In genomic region chr6:133973109-133973971, GRCh38 we compare ENCODE assay signal across 9 cellular contexts. TPM values are rescaled to one million over a fixed set of nuclear protein-coding genes. Genes with fewer than 3 reads are reported as not detected.
A peak's percentile ranks its signal among the peaks of the same experiment; 100 is the strongest.
DNase-seq lines count a peak whose midpoint lies in the region; ATAC-seq and TF ChIP-seq lines count a peak whose summit lies in the region.
"Had no signal": no experiment of that assay in that cellular context is flagged by ENCODE, and none has a peak within 500 bp of the region (broad histone marks: within the 10 kb centered on the region; RNA-seq: fewer than 3 reads in every experiment).

No MANE protein-coding gene starts in this region.

- peaks cover 34% of the 10 kb centered on the region for H3K4me1 Mint-ChIP-seq in chondrocyte (ENCODE audit: low read depth)
- H3K4me1 Mint-ChIP-seq in memory B cell = peaks cover 27% of the 10 kb centered on the region
- peaks cover 38% of the 10 kb centered on the region for H3K4me1 Mint-ChIP-seq in stimulated activated memory B cell treated with anti-CD40 and anti-IgM and Interleukin-4, amounts not matched to agents 10 μg/mL and 1 μg/mL and 100 μg/mL, for 72 hours

- no peak overlapping the region for H3K27ac Mint-ChIP-seq in chondrocyte (ENCODE audit: unreplicated experiment)
- H3K27ac Mint-ChIP-seq in memory B cell = no peak overlapping the region
- H3K27ac Mint-ChIP-seq in stimulated activated memory B cell treated with anti-CD40 and anti-IgM and Interleukin-4, amounts not matched to agents 10 μg/mL and 1 μg/mL and 100 μg/mL, for 72 hours = no peak overlapping the region

- H4K20me1 ChIP-seq in OCI-LY1 (ENCODE audit: insufficient read depth, low read length) = no peaks in the 10 kb centered on the region

- H3K9me2 ChIP-seq in OCI-LY1 (ENCODE audit: low read depth, low read length) = no peaks in the 10 kb centered on the region

- H3K9me3 Mint-ChIP-seq in chondrocyte (ENCODE audit: low read depth) (no peaks in the 10 kb centered on the region), memory B cell (no peaks in the 10 kb centered on the region)
- H3K9me3 Mint-ChIP-seq in stimulated activated memory B cell treated with anti-CD40 and anti-IgM and Interleukin-4, amounts not matched to agents 10 μg/mL and 1 μg/mL and 100 μg/mL, for 72 hours = no peaks in the 10 kb centered on the region

- peak overlapping the region; percentile 42 for H3K27ac ChIP-seq in OCI-LY1 (ENCODE audit: low read depth, low read length, poor library complexity, severe bottlenecking)
- H3K27ac ChIP-seq: SK-N-MC had no signal

- no peaks in the 10 kb centered on the region for H3K36me3 ChIP-seq in OCI-LY1 (ENCODE audit: insufficient read depth, low read length)

- H3K4me3 Mint-ChIP-seq in chondrocyte (ENCODE audit: unreplicated experiment) = no peak overlapping the region
- no peak overlapping the region for H3K4me3 Mint-ChIP-seq in memory B cell
- no peak overlapping the region for H3K4me3 Mint-ChIP-seq in stimulated activated memory B cell treated with anti-CD40 and anti-IgM and Interleukin-4, amounts not matched to agents 10 μg/mL and 1 μg/mL and 100 μg/mL, for 72 hours

- H3F3A ChIP-seq in OCI-LY1 (ENCODE audit: insufficient read depth, low read length) = no peaks in the 10 kb centered on the region

- ATAC-seq in GM19395 (IDR thresholded peaks at IDR 0.05; ENCODE audit: unreplicated experiment) = peak; percentile 71
- peak; percentile 48 for ATAC-seq in memory B cell (ENCODE audit: low read depth)
- no peak for ATAC-seq in stimulated activated memory B cell treated with anti-CD40 and anti-IgM and Interleukin-4, amounts not matched to agents 10 μg/mL and 1 μg/mL and 100 μg/mL, for 72 hours

- no peaks in the 10 kb centered on the region for H3K36me3 Mint-ChIP-seq in chondrocyte (ENCODE audit: low read depth)
- H3K36me3 Mint-ChIP-seq in memory B cell = peaks cover 5% of the 10 kb centered on the region
- peaks cover 18% of the 10 kb centered on the region for H3K36me3 Mint-ChIP-seq in stimulated activated memory B cell treated with anti-CD40 and anti-IgM and Interleukin-4, amounts not matched to agents 10 μg/mL and 1 μg/mL and 100 μg/mL, for 72 hours

- H3K4me3 ChIP-seq in OCI-LY1 (ENCODE audit: low read depth, low read length, poor library complexity, severe bottlenecking) = no peak overlapping the region
- H3K4me3 ChIP-seq: SK-N-MC had no signal

- H3K27me3 Mint-ChIP-seq in chondrocyte (ENCODE audit: low read depth) (no peaks in the 10 kb centered on the region), memory B cell (no peaks in the 10 kb centered on the region)
- no peaks in the 10 kb centered on the region for H3K27me3 Mint-ChIP-seq in stimulated activated memory B cell treated with anti-CD40 and anti-IgM and Interleukin-4, amounts not matched to agents 10 μg/mL and 1 μg/mL and 100 μg/mL, for 72 hours

- TF ChIP-seq CTCF in OCI-LY1 (IDR thresholded peaks at IDR 0.05; ENCODE audit: low read length) (peak; percentile 82), chondrocyte (IDR thresholded peaks at IDR 0.05) (peak; percentile 94)

- H2AFZ ChIP-seq in OCI-LY1 (ENCODE audit: low read length) = no peak overlapping the region

- H3K9ac ChIP-seq in OCI-LY1 (ENCODE audit: low read length) = no peak overlapping the region

- H3K4me2 ChIP-seq in OCI-LY1 (ENCODE audit: low read length) = 0 out of 2 replicates have a peak overlapping the region, but pooled peaks have one; percentile 5

- H3K79me2 ChIP-seq in OCI-LY1 (ENCODE audit: insufficient read depth, low read length) = peaks cover 84% of the 10 kb centered on the region

- peaks cover 21% of the 10 kb centered on the region for H3K4me1 ChIP-seq in OCI-LY1 (ENCODE audit: insufficient read depth, low read length, severe bottlenecking)

- no peaks in the 10 kb centered on the region for H3K9me3 ChIP-seq in OCI-LY1 (ENCODE audit: low read length)

- no peaks in the 10 kb centered on the region for H3K27me3 ChIP-seq in OCI-LY1 (ENCODE audit: insufficient read depth, low read length)

- DNase-seq in DMS 273 (lab: John Stamatoyannopoulos, UW; ENCODE audit: unreplicated experiment) (peak; percentile 82), HuH-7.5 (ENCODE audit: low spot score) (peak; percentile 39), chondrocyte (ENCODE audit: low spot score) (no peak), memory B cell (ENCODE audit: low spot score in 2 of 2) (peak in 1 of 2 donors; percentile 20), COR-L47 (lab: John Stamatoyannopoulos, UW) (no peak)

RNA-seq across cellular contexts. Expression of gene TBPL1, which starts 20.3 kb away (rescaled TPM):
- 27.2 to 28.5 TPM (median 28.1 TPM) in 3 replicates for total RNA-seq in chondrocyte

Comparison
In these comparisons a context has a peak if more than half of its experiments do, and no peak if none do; other contexts are left out.
1. DNase-seq: peak in DMS 273 (single experiment) and HuH-7.5 (single experiment); none in chondrocyte (single experiment) and COR-L47 (single experiment).